Comparison of ENCODE assay signal across 8 cellular contexts in genomic region chr12:56257491-56258067, GRCh38.
DNase-seq lines count a peak whose midpoint lies in the region; ATAC-seq and TF ChIP-seq lines count a peak whose summit lies in the region.

No MANE protein-coding gene starts in this region.

- DNase-seq in COLO668 (lab: John Stamatoyannopoulos, UW; ENCODE audit: unreplicated experiment), result peak; percentile 23
- DNase-seq in NCI-H2107 (lab: John Stamatoyannopoulos, UW), result peak; percentile 36
- DNase-seq in brain microvascular endothelial cell, result no peak
- peak; percentile 43 for DNase-seq in kidney tubule cell (ENCODE audit: low spot score)

- peak; percentile 10 for ATAC-seq in GM21619 (IDR thresholded peaks at IDR 0.05; ENCODE audit: unreplicated experiment)
- no peak for ATAC-seq in GM21367 (IDR thresholded peaks at IDR 0.05; ENCODE audit: unreplicated experiment)
- ATAC-seq in HG03457 (IDR thresholded peaks at IDR 0.05; ENCODE audit: unreplicated experiment), result no peak

- no peaks in the 10 kb centered on the region for H3K27me3 ChIP-seq in brain microvascular endothelial cell (replicated peaks)
- no peaks in the 10 kb centered on the region for H3K27me3 ChIP-seq in stomach smooth muscle (ENCODE audit: control insufficient read depth in 1 of 2, insufficient read depth in 2 of 2, low read length in 2 of 2)

- peak; percentile 37 for TF ChIP-seq CTCF in brain microvascular endothelial cell (IDR thresholded peaks at IDR 0.05; ENCODE audit: low read depth, low read length, missing control alignments)

- peak overlapping the region; percentile 83 to 92 for H3K9ac ChIP-seq in stomach smooth muscle (ENCODE audit: low read length in 2 of 2)

- peaks cover 28% of the 10 kb centered on the region for H3K4me1 ChIP-seq in stomach smooth muscle (ENCODE audit: control insufficient read depth, insufficient read depth, low read length)

- H3K9me3 ChIP-seq in stomach smooth muscle (ENCODE audit: control insufficient read depth in 2 of 2, low read length in 2 of 2), result no peaks in the 10 kb centered on the region

- H3K4me3 ChIP-seq in brain microvascular endothelial cell (ENCODE audit: low read depth, low read length) (peak overlapping the region; percentile 83), stomach smooth muscle (ENCODE audit: low read length in 2 of 2) (peak overlapping the region; percentile 88 to 96)

- H3K36me3 ChIP-seq in brain microvascular endothelial cell (replicated peaks) (peaks cover 41% of the 10 kb centered on the region), stomach smooth muscle (ENCODE audit: control insufficient read depth in 2 of 2, insufficient read depth in 2 of 2, low read length in 2 of 2) (peaks cover 34 to 35% of the 10 kb centered on the region in 2 donors)

- H3K27ac ChIP-seq in brain microvascular endothelial cell (peak overlapping the region; percentile 45), stomach smooth muscle (ENCODE audit: low read length) (peak overlapping the region; percentile 79)

- in situ Hi-C loops in brain microvascular endothelial cell (cut with HindIII; ENCODE audit: low pct_ligation_motif_present, low sequenced_read_pairs), result no loop called here
